1 cellular context compared by ENCODE assay signal in genomic region chr14:74836251-74836957, GRCh38.
TF ChIP-seq lines count a peak whose summit lies in the region.

No MANE protein-coding gene starts in this region.

TF ChIP-seq in IMR-90, 13 proteins besides CTCF, POLR2A, EP300 and RAD21:
- TF ChIP-seq, protein P1, sequence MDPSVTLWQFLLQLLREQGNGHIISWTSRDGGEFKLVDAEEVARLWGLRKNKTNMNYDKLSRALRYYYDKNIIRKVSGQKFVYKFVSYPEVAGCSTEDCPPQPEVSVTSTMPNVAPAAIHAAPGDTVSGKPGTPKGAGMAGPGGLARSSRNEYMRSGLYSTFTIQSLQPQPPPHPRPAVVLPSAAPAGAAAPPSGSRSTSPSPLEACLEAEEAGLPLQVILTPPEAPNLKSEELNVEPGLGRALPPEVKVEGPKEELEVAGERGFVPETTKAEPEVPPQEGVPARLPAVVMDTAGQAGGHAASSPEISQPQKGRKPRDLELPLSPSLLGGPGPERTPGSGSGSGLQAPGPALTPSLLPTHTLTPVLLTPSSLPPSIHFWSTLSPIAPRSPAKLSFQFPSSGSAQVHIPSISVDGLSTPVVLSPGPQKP (IDR thresholded peaks at IDR 0.05; ENCODE audit: borderline replicate concordance, low read depth, low read length), result no peak
- no peak for TF ChIP-seq MAZ (IDR thresholded peaks at IDR 0.05; ENCODE audit: borderline replicate concordance, low read depth, low read length)
- TF ChIP-seq SMC3 (IDR thresholded peaks at IDR 0.05; ENCODE audit: low read depth, low read length), result no peak
- TF ChIP-seq MXI1 (IDR thresholded peaks at IDR 0.05; ENCODE audit: borderline replicate concordance, low read depth, low read length), result no peak
- no peak for TF ChIP-seq MAFK (IDR thresholded peaks at IDR 0.05; ENCODE audit: low read depth, low read length)
- TF ChIP-seq CEBPB (IDR thresholded peaks at IDR 0.05; ENCODE audit: low read depth, low read length), result no peak
- TF ChIP-seq CHD1 (IDR thresholded peaks at IDR 0.05; ENCODE audit: low read depth, low read length), result no peak
- TF ChIP-seq NFE2L2 (IDR thresholded peaks at IDR 0.05; ENCODE audit: low read depth, low read length), result no peak
- no peak for TF ChIP-seq RFX5 (IDR thresholded peaks at IDR 0.05; ENCODE audit: low read depth, low read length)
- no peak for TF ChIP-seq FOS (IDR thresholded peaks at IDR 0.05; ENCODE audit: low read depth, low read length)
- TF ChIP-seq BHLHE40 (IDR thresholded peaks at IDR 0.05; ENCODE audit: low read depth, low read length), result no peak
- no peak for TF ChIP-seq RCOR1 (IDR thresholded peaks at IDR 0.05; ENCODE audit: insufficient replicate concordance, low read length)
- TF ChIP-seq USF2 (IDR thresholded peaks at IDR 0.05; ENCODE audit: low read depth, low read length), result no peak
